Comparison of ENCODE assay signal across 18 cellular contexts in genomic region chr9:89469003-89469402, GRCh38. TPM values are rescaled to one million over a fixed set of nuclear protein-coding genes. Genes with fewer than 3 reads are reported as not detected.
DNase-seq lines count a peak whose midpoint lies in the region; ATAC-seq, FAIRE-seq and TF ChIP-seq lines count a peak whose summit lies in the region.
"Had no signal": no experiment of that assay in that cellular context is flagged by ENCODE, and none has a peak within 500 bp of the region (broad histone marks: within the 10 kb centered on the region; RNA-seq: fewer than 3 reads in every experiment).

No MANE protein-coding gene starts in this region.

- peak overlapping the region; percentile 26; the same call in 1 of the 2 replicates for H3K27ac ChIP-seq in DND-41 (ENCODE audit: low read length)
- H3K27ac ChIP-seq in mesendoderm (ENCODE audit: low read depth, low read length) = no peak overlapping the region
- H3K27ac ChIP-seq: colonic mucosa, foreskin keratinocyte, SJSA1 had no signal

- peaks cover 95% of the 10 kb centered on the region for H3K4me1 ChIP-seq in DND-41 (ENCODE audit: insufficient read depth, low read length)
- peaks cover 3% of the 10 kb centered on the region for H3K4me1 ChIP-seq in mesendoderm (ENCODE audit: control insufficient read depth, low read depth, low read length)
- H3K4me1 ChIP-seq: colonic mucosa, foreskin keratinocyte had no signal

- ATAC-seq in DND-41 (ENCODE audit: insufficient read depth, low read depth) (no peak), GM18519 (IDR thresholded peaks at IDR 0.05; ENCODE audit: low FRiP score, unreplicated experiment) (no peak)
- ATAC-seq: foreskin keratinocyte, K562, left ventricle myocardium superior had no signal

- peaks cover 84% of the 10 kb centered on the region for H3K4me1 Mint-ChIP-seq in activated T-helper 2 cell treated with anti-CD3 and anti-CD28 coated beads, Interferon-gamma antibody, Interleukin-2, Interleukin-4, amounts not matched to agents 10 μg/mL and 5 μg/mL and 100 μg/mL, durations not matched to agents 14 hours and 24 hours and 36 hours (ENCODE audit: low read depth)

- no peak overlapping the region for H4K8ac ChIP-seq in mesendoderm (ENCODE audit: low read depth, low read length)

- no peak overlapping the region for H3K4me2 ChIP-seq in DND-41 (ENCODE audit: insufficient read depth, low read length)
- no peak overlapping the region for H3K4me2 ChIP-seq in mesendoderm (ENCODE audit: low read length)

- H3K9ac ChIP-seq in DND-41 (ENCODE audit: low read depth, low read length) (no peak overlapping the region), mesendoderm (ENCODE audit: low read length) (no peak overlapping the region)

- H3K18ac ChIP-seq in mesendoderm (ENCODE audit: low read length) = no peak overlapping the region

- H3K56ac ChIP-seq in mesendoderm (ENCODE audit: low read length) = peak overlapping the region; percentile 25

- FAIRE-seq in HTR-8/SVneo (lab: Jason Lieb, UNC) = no peak
- FAIRE-seq: K562 had no signal

- whole genome bisulfite sequencing in mesendoderm (ENCODE audit: extremely low coverage, insufficient coverage, low lambda C conversion rate) = no CpG with 5 or more reads among the region's 1 CpG

- H3K4ac ChIP-seq in mesendoderm (ENCODE audit: low read depth, low read length) = no peak overlapping the region

- H3K36me3 ChIP-seq in DND-41 (ENCODE audit: insufficient read depth, low read length) (peaks cover 61% of the 10 kb centered on the region), mesendoderm (ENCODE audit: control insufficient read depth, insufficient read depth, low read length) (no peaks in the 10 kb centered on the region)
- H3K36me3 ChIP-seq: colonic mucosa, SJSA1 had no signal

- no peaks in the 10 kb centered on the region for H3K27me3 Mint-ChIP-seq in activated T-helper 2 cell treated with anti-CD3 and anti-CD28 coated beads, Interferon-gamma antibody, Interleukin-2, Interleukin-4, amounts not matched to agents 10 μg/mL and 5 μg/mL and 100 μg/mL, durations not matched to agents 14 hours and 24 hours and 36 hours (ENCODE audit: low read depth)

- peaks cover 2% of the 10 kb centered on the region for H3K79me1 ChIP-seq in mesendoderm (ENCODE audit: low read length)

- H4K5ac ChIP-seq in mesendoderm (ENCODE audit: low read length) = no peak overlapping the region

- peak overlapping the region; percentile 99 for H3K27ac Mint-ChIP-seq in activated T-helper 2 cell treated with anti-CD3 and anti-CD28 coated beads, Interferon-gamma antibody, Interleukin-2, Interleukin-4, amounts not matched to agents 10 μg/mL and 5 μg/mL and 100 μg/mL, durations not matched to agents 14 hours and 24 hours and 36 hours

- no peak overlapping the region for H3K4me3 ChIP-seq in DND-41 (ENCODE audit: low read depth in 1 of 2, low read length in 2 of 2)
- H3K4me3 ChIP-seq in mesendoderm (ENCODE audit: low read length) = no peak overlapping the region
- H3K4me3 ChIP-seq: colonic mucosa, K562, SJSA1, skin epidermis had no signal

- H3K79me2 ChIP-seq in DND-41 (ENCODE audit: insufficient read depth, low read length) (peaks cover 100% of the 10 kb centered on the region), mesendoderm (ENCODE audit: control insufficient read depth, insufficient read depth, low read length) (no peaks in the 10 kb centered on the region)

- H2BK120ac ChIP-seq in mesendoderm (ENCODE audit: low read depth, low read length) = no peak overlapping the region

- peak; percentile 31 for DNase-seq in CD1c-positive myeloid dendritic cell (ENCODE audit: extremely low spot score)
- no peak for DNase-seq in DND-41
- DNase-seq in activated T-helper 2 cell treated with anti-CD3 and anti-CD28 coated beads, Interferon-gamma antibody, Interleukin-2, Interleukin-4, amounts not matched to agents 10 μg/mL and 5 μg/mL and 100 μg/mL, durations not matched to agents 14 hours and 24 hours and 36 hours (ENCODE audit: low spot score) = no peak
- no peak for DNase-seq in mesendoderm
- DNase-seq in glomerular visceral epithelial cell (ENCODE audit: extremely low spot score) = no peak
- no peak for DNase-seq in UCSD-AML1 (lab: John Stamatoyannopoulos, UW; ENCODE audit: unreplicated experiment)
- no peak for DNase-seq in HTR-8/SVneo (ENCODE audit: insufficient read length, low spot score)
- DNase-seq: activated CD4-positive, alpha-beta T cell treated with anti-CD3 and anti-CD28 coated beads for 4 hours; activated effector memory CD4-positive, alpha-beta T cell treated with Interleukin-2 at 50 U/mL for 16 hours; colonic mucosa; foreskin keratinocyte; left ventricle myocardium superior; NCI-H2029 treated with DMSO at 0.1 percent for 48 hours; T1000 had no signal

- H3K9me3 ChIP-seq in DND-41 (ENCODE audit: insufficient read depth, low read length, severe bottlenecking) = no peaks in the 10 kb centered on the region
- H3K9me3 ChIP-seq: colonic mucosa, SJSA1 had no signal

- no peak overlapping the region for H2AFZ ChIP-seq in DND-41 (ENCODE audit: low read depth, low read length)

- TF ChIP-seq CTCF in DND-41 (IDR thresholded peaks at IDR 0.05; ENCODE audit: borderline replicate concordance, extremely low read depth, low read length, poor library complexity, severe bottlenecking) = no peak

- H2BK5ac ChIP-seq in mesendoderm (ENCODE audit: low read length) = no peak overlapping the region

- H4K20me1 ChIP-seq in DND-41 (ENCODE audit: insufficient read depth, low read length) = peaks cover 90% of the 10 kb centered on the region

- no peak overlapping the region for H3K23ac ChIP-seq in mesendoderm (ENCODE audit: low read length)

- intact Hi-C loops in activated T-helper 2 cell treated with anti-CD3 and anti-CD28 coated beads, Interferon-gamma antibody, Interleukin-2, Interleukin-4, amounts not matched to agents 10 μg/mL and 5 μg/mL and 100 μg/mL, durations not matched to agents 14 hours and 24 hours and 36 hours (cut with micrococcal nuclease) = loop anchor here (5.0 to 10.0 kb wide), 2 partner anchors 68 to 276 kb away; no protein-coding TSS in a partner anchor

- H3K27me3 ChIP-seq in DND-41 (ENCODE audit: insufficient read depth, low read length, poor library complexity) (no peaks in the 10 kb centered on the region), mesendoderm (ENCODE audit: insufficient read depth, low read length, poor library complexity) (no peaks in the 10 kb centered on the region)
- H3K27me3 ChIP-seq: colonic mucosa, foreskin keratinocyte had no signal

- peak overlapping the region; percentile 75 for H3K4me3 Mint-ChIP-seq in activated T-helper 2 cell treated with anti-CD3 and anti-CD28 coated beads, Interferon-gamma antibody, Interleukin-2, Interleukin-4, amounts not matched to agents 10 μg/mL and 5 μg/mL and 100 μg/mL, durations not matched to agents 14 hours and 24 hours and 36 hours (ENCODE audit: low read depth)

- H3K9me3 Mint-ChIP-seq in activated T-helper 2 cell treated with anti-CD3 and anti-CD28 coated beads, Interferon-gamma antibody, Interleukin-2, Interleukin-4, amounts not matched to agents 10 μg/mL and 5 μg/mL and 100 μg/mL, durations not matched to agents 14 hours and 24 hours and 36 hours = no peaks in the 10 kb centered on the region

- H3K36me3 Mint-ChIP-seq in activated T-helper 2 cell treated with anti-CD3 and anti-CD28 coated beads, Interferon-gamma antibody, Interleukin-2, Interleukin-4, amounts not matched to agents 10 μg/mL and 5 μg/mL and 100 μg/mL, durations not matched to agents 14 hours and 24 hours and 36 hours (ENCODE audit: low read depth) = peaks cover 88% of the 10 kb centered on the region

- no peak overlapping the region for H2AK5ac ChIP-seq in mesendoderm (ENCODE audit: low read length)

- H2BK15ac ChIP-seq in mesendoderm (replicated peaks; ENCODE audit: low read depth) = no peak overlapping the region

RNA-seq across cellular contexts. Expression of gene SEMA4D, which starts 28.9 kb away (rescaled TPM):
- 317 and 330 TPM in 2 replicates for total RNA-seq in activated T-helper 2 cell treated with anti-CD3 and anti-CD28 coated beads, Interferon-gamma antibody, Interleukin-2, Interleukin-4, amounts not matched to agents 10 μg/mL and 5 μg/mL and 100 μg/mL, durations not matched to agents 14 hours and 24 hours and 36 hours
- 8.6 TPM for polyA plus RNA-seq in mesendoderm (2013, experiment 1 of 2)
- polyA plus RNA-seq in mesendoderm (2013, experiment 2 of 2) = 8.9 TPM
